In genomic region chr16:14549789-14550153, GRCh38 we compare ENCODE assay signal across 14 cellular contexts.
A peak's percentile ranks its signal among the peaks of the same experiment; 100 is the strongest.
DNase-seq lines count a peak whose midpoint lies in the region; ATAC-seq and TF ChIP-seq lines count a peak whose summit lies in the region.
"Had no signal": no experiment of that assay in that cellular context is flagged by ENCODE, and none has a peak within 500 bp of the region (broad histone marks: within the 10 kb centered on the region; RNA-seq: fewer than 3 reads in every experiment).

No MANE protein-coding gene starts in this region.

- CTCF ChIA-PET in activated CD4-positive, alpha-beta T cell treated with anti-CD3 and anti-CD28 coated beads for 36 hours (lab: Charles Lee) = interaction anchor here (0.6 kb wide), 1 partner anchor 289 kb away, joined by 3 read pairs; no protein-coding TSS in a partner anchor

- peak overlapping the region; percentile 76 for H3K27ac ChIP-seq in HUES48 (ENCODE audit: low read depth, low read length)
- peak overlapping the region; percentile 80 for H3K27ac ChIP-seq in cardiac muscle cell
- H3K27ac ChIP-seq in psoas muscle = peak overlapping the region; percentile 26
- H3K27ac ChIP-seq: skin epidermis, thyroid gland had no signal

- H3K4me3 ChIP-seq in HUES48 (ENCODE audit: low read depth, low read length) = no peak overlapping the region
- no peak overlapping the region for H3K4me3 ChIP-seq in cardiac muscle cell
- no peak overlapping the region for H3K4me3 ChIP-seq in psoas muscle
- H3K4me3 ChIP-seq: skin epidermis, thyroid gland had no signal

- H3K36me3 Mint-ChIP-seq in activated CD4-positive, alpha-beta T cell treated with anti-CD3 and anti-CD28 coated beads for 36 hours (ENCODE audit: low read depth) = peaks cover 21% of the 10 kb centered on the region

- intact Hi-C loops in psoas muscle (cut with DNase I) = no loop called here
- intact Hi-C loops in activated CD4-positive, alpha-beta T cell treated with anti-CD3 and anti-CD28 coated beads for 36 hours (cut with DNase I, micrococcal nuclease) = no loop called here

- POLR2A ChIA-PET in activated CD4-positive, alpha-beta T cell treated with anti-CD3 and anti-CD28 coated beads for 36 hours (lab: Charles Lee) = no interaction called here

- WGBS in psoas muscle, 3 donors = 30 to 53% (median 31%) methylated on average over 5 of the region's 5 CpGs

- peaks cover 34% of the 10 kb centered on the region for H3K36me3 ChIP-seq in HUES48 (ENCODE audit: control insufficient read depth, insufficient read depth, low read length)
- peaks cover 12% of the 10 kb centered on the region for H3K36me3 ChIP-seq in cardiac muscle cell
- H3K36me3 ChIP-seq in psoas muscle (ENCODE audit: insufficient read depth in 1 of 2, low read depth in 1 of 2) = peaks cover 0 to 38% of the 10 kb centered on the region in 2 donors

- no peaks in the 10 kb centered on the region for H3K27me3 Mint-ChIP-seq in activated CD4-positive, alpha-beta T cell treated with anti-CD3 and anti-CD28 coated beads for 36 hours
- H3K27me3 Mint-ChIP-seq: activated CD4-positive, alpha-beta T cell treated with anti-CD3 and anti-CD28 coated beads, Interleukin-2, amount 10 ng/mL, durations not matched to agents 24 days and 14 days; brain had no signal

- H3K9me3 ChIP-seq in HUES48 (ENCODE audit: control insufficient read depth, insufficient read depth, low read length) (no peaks in the 10 kb centered on the region), cardiac muscle cell (ENCODE audit: low read depth) (no peaks in the 10 kb centered on the region), psoas muscle (no peaks in the 10 kb centered on the region)
- H3K9me3 ChIP-seq: Caco-2, thyroid gland had no signal

- H3K27me3 ChIP-seq in HUES48 (ENCODE audit: control insufficient read depth, insufficient read depth, low read length) (no peaks in the 10 kb centered on the region), cardiac muscle cell (no peaks in the 10 kb centered on the region), psoas muscle (ENCODE audit: insufficient read depth in 3 of 3, low read length in 2 of 3) (no peaks in the 10 kb centered on the region)
- H3K27me3 ChIP-seq: thyroid gland had no signal

- TF ChIP-seq POLR2A in erythroblast (IDR thresholded peaks at IDR 0.05; ENCODE audit: low read length) = no peak

- H3K4me1 ChIP-seq in HUES48 (ENCODE audit: control insufficient read depth, insufficient read depth, low read length) (peaks cover 14% of the 10 kb centered on the region), cardiac muscle cell (ENCODE audit: low read depth) (peaks cover 6% of the 10 kb centered on the region), psoas muscle (peaks cover 16% of the 10 kb centered on the region)
- H3K4me1 ChIP-seq: thyroid gland had no signal

- peaks cover 2% of the 10 kb centered on the region for H3K4me1 Mint-ChIP-seq in activated CD4-positive, alpha-beta T cell treated with anti-CD3 and anti-CD28 coated beads for 36 hours

- no peak for TF ChIP-seq CTCF in cardiac muscle cell (IDR thresholded peaks at IDR 0.05; ENCODE audit: low read depth, low read length)
- no peak for TF ChIP-seq CTCF in psoas muscle (IDR thresholded peaks at IDR 0.05)

- no peaks in the 10 kb centered on the region for H3K9me3 Mint-ChIP-seq in activated CD4-positive, alpha-beta T cell treated with anti-CD3 and anti-CD28 coated beads for 36 hours (ENCODE audit: low read depth)
- H3K9me3 Mint-ChIP-seq: activated CD4-positive, alpha-beta T cell treated with anti-CD3 and anti-CD28 coated beads, Interleukin-2, amount 10 ng/mL, durations not matched to agents 24 days and 14 days; brain had no signal

- H3K4me3 Mint-ChIP-seq in activated CD4-positive, alpha-beta T cell treated with anti-CD3 and anti-CD28 coated beads for 36 hours = no peak overlapping the region
- H3K4me3 Mint-ChIP-seq: activated CD4-positive, alpha-beta T cell treated with anti-CD3 and anti-CD28 coated beads, Interleukin-2, amount 10 ng/mL, durations not matched to agents 24 days and 14 days; brain had no signal

- ATAC-seq in psoas muscle (peak in 3 of 4 donors; percentile 40 to 61 (median 59)), HG03108 (IDR thresholded peaks at IDR 0.05; ENCODE audit: unreplicated experiment) (no peak)
- no peak for ATAC-seq in activated CD4-positive, alpha-beta T cell treated with anti-CD3 and anti-CD28 coated beads for 36 hours

- H3K27ac Mint-ChIP-seq in activated CD4-positive, alpha-beta T cell treated with anti-CD3 and anti-CD28 coated beads for 36 hours = no peak overlapping the region
- H3K27ac Mint-ChIP-seq: activated CD4-positive, alpha-beta T cell treated with anti-CD3 and anti-CD28 coated beads, Interleukin-2, amount 10 ng/mL, durations not matched to agents 24 days and 14 days had no signal

- peak overlapping the region; percentile 5; the same call in 1 of the 2 replicates for H3K9ac ChIP-seq in HUES48 (ENCODE audit: low read depth, low read length)

- DNase-seq in NCI-H2227 (lab: John Stamatoyannopoulos, UW; ENCODE audit: unreplicated experiment) (peak; percentile 82), cardiac muscle cell (ENCODE audit: low read depth in 1 of 2, low spot score in 1 of 2) (peak in 1 of 2 donors; percentile 22), psoas muscle (no peak), cerebellar nuclear complex (lab: John Stamatoyannopoulos, UW) (no peak), erythroblast (lab: John Stamatoyannopoulos, UW) (no peak)
- no peak for DNase-seq in activated CD4-positive, alpha-beta T cell treated with anti-CD3 and anti-CD28 coated beads for 36 hours
- DNase-seq: activated CD4-positive, alpha-beta T cell treated with anti-CD3 and anti-CD28 coated beads, Interleukin-2, amount 10 ng/mL, durations not matched to agents 24 days and 14 days; Caco-2; SW 1271; thyroid gland had no signal

Comparison
In these comparisons a context has a peak if more than half of its experiments do, and no peak if none do; other contexts are left out.
1. H3K27ac ChIP-seq: peak in every context shown above with its lines; median percentile 80 in cardiac muscle cell; 76 in HUES48; 26 in psoas muscle.
2. ATAC-seq: peak in psoas muscle (3 of 4); none in activated CD4-positive, alpha-beta T cell treated with anti-CD3 and anti-CD28 coated beads for 36 hours (single experiment) and HG03108 (single experiment).